Comparison of ENCODE assay signal across 2 cellular contexts in the genomic region with DNA sequence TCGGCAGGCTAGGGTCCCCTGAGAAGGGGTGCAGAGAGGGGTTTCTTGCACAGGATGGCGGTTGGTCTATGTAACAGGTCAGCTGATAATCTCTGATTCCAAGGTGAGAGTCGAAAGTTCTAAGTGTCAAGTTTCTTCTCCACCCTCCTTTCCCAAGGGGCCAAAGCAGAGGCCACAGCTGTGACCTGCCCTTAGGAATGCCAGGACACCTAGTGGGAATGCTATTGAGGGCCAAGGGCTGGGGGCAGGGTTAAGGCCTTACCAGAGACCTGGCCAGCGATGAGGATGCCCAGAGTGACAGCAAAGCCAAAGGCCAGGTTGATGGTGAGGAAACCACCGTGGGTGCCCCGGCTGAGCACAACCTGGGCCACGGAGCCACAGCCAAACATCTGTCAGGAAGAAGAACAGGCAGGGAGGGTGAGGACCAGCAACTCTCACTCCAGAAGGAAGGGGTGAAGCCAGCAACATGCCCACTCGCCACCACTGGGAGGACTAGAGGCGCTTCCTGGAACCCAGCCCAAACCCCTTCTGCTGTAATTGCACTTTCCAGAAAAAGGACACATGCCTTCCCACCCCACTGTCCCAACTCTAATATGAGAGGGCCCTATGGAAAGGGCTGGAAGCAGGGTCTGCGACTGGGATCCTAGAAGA.
A peak's percentile ranks its signal among the peaks of the same experiment; 100 is the strongest.
TF ChIP-seq lines count a peak whose summit lies in the region.

No MANE protein-coding gene starts in this region.

TF ChIP-seq in HEK293, 187 proteins besides CTCF, POLR2A, EP300 and RAD21:
- TF ChIP-seq, protein P1, sequence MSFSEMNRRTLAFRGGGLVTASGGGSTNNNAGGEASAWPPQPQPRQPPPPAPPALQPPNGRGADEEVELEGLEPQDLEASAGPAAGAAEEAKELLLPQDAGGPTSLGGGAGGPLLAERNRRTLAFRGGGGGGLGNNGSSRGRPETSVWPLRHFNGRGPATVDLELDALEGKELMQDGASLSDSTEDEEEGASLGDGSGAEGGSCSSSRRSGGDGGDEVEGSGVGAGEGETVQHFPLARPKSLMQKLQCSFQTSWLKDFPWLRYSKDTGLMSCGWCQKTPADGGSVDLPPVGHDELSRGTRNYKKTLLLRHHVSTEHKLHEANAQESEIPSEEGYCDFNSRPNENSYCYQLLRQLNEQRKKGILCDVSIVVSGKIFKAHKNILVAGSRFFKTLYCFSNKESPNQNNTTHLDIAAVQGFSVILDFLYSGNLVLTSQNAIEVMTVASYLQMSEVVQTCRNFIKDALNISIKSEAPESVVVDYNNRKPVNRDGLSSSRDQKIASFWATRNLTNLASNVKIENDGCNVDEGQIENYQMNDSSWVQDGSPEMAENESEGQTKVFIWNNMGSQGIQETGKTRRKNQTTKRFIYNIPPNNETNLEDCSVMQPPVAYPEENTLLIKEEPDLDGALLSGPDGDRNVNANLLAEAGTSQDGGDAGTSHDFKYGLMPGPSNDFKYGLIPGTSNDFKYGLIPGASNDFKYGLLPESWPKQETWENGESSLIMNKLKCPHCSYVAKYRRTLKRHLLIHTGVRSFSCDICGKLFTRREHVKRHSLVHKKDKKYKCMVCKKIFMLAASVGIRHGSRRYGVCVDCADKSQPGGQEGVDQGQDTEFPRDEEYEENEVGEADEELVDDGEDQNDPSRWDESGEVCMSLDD (tag by site-specific recombination; IDR thresholded peaks at IDR 0.05) = no peak
- TF ChIP-seq, protein P2, sequence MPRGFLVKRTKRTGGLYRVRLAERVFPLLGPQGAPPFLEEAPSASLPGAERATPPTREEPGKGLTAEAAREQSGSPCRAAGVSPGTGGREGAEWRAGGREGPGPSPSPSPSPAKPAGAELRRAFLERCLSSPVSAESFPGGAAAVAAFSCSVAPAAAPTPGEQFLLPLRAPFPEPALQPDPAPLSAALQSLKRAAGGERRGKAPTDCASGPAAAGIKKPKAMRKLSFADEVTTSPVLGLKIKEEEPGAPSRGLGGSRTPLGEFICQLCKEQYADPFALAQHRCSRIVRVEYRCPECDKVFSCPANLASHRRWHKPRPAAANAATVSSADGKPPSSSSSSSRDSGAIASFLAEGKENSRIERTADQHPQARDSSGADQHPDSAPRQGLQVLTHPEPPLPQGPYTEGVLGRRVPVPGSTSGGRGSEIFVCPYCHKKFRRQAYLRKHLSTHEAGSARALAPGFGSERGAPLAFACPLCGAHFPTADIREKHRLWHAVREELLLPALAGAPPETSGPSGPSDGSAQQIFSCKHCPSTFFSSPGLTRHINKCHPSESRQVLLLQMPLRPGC (tag by site-specific recombination; IDR thresholded peaks at IDR 0.05) = no peak
- TF ChIP-seq ZNF48 (tag by site-specific recombination; IDR thresholded peaks at IDR 0.05) (no peak), ZNF571 (tag by site-specific recombination; IDR thresholded peaks at IDR 0.05) (no peak), ZBTB1 (tag by site-specific recombination; IDR thresholded peaks at IDR 0.05) (no peak)
- TF ChIP-seq, protein P3, sequence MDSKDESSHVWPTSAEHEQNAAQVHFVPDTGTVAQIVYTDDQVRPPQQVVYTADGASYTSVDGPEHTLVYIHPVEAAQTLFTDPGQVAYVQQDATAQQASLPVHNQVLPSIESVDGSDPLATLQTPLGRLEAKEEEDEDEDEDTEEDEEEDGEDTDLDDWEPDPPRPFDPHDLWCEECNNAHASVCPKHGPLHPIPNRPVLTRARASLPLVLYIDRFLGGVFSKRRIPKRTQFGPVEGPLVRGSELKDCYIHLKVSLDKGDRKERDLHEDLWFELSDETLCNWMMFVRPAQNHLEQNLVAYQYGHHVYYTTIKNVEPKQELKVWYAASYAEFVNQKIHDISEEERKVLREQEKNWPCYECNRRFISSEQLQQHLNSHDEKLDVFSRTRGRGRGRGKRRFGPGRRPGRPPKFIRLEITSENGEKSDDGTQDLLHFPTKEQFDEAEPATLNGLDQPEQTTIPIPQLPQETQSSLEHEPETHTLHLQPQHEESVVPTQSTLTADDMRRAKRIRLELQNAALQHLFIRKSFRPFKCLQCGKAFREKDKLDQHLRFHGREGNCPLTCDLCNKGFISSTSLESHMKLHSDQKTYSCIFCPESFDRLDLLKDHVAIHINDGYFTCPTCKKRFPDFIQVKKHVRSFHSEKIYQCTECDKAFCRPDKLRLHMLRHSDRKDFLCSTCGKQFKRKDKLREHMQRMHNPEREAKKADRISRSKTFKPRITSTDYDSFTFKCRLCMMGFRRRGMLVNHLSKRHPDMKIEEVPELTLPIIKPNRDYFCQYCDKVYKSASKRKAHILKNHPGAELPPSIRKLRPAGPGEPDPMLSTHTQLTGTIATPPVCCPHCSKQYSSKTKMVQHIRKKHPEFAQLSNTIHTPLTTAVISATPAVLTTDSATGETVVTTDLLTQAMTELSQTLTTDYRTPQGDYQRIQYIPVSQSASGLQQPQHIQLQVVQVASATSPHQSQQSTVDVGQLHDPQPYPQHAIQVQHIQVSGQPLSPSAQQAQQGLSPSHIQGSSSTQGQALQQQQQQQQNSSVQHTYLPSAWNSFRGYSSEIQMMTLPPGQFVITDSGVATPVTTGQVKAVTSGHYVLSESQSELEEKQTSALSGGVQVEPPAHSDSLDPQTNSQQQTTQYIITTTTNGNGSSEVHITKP (tag by site-specific recombination; IDR thresholded peaks at IDR 0.05) = peak; percentile 77

TF ChIP-seq in H1, 55 proteins besides CTCF, POLR2A, EP300 and RAD21:
- no peak for TF ChIP-seq RFX5 (IDR thresholded peaks at IDR 0.05; ENCODE audit: borderline replicate concordance, low read depth, low read length)
- TF ChIP-seq CHD1 (IDR thresholded peaks at IDR 0.05; ENCODE audit: low read depth, low read length) = no peak
- no peak for TF ChIP-seq TBP (IDR thresholded peaks at IDR 0.05; ENCODE audit: low read depth, low read length)
- no peak for TF ChIP-seq ASH2L (IDR thresholded peaks at IDR 0.05; ENCODE audit: low read length)
- no peak for TF ChIP-seq FOSL1 (IDR thresholded peaks at IDR 0.05; ENCODE audit: insufficient read depth, low read depth, low read length)
- 0 out of 2 replicates have a peak, but pooled peaks have one; percentile 47 for TF ChIP-seq TEAD4 (IDR thresholded peaks at IDR 0.05; ENCODE audit: low read depth, low read length)
- TF ChIP-seq, protein P4, sequence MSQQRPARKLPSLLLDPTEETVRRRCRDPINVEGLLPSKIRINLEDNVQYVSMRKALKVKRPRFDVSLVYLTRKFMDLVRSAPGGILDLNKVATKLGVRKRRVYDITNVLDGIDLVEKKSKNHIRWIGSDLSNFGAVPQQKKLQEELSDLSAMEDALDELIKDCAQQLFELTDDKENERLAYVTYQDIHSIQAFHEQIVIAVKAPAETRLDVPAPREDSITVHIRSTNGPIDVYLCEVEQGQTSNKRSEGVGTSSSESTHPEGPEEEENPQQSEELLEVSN (IDR thresholded peaks at IDR 0.05) = 0 out of 2 replicates have a peak, but pooled peaks have one; percentile 0
- no peak for TF ChIP-seq TCF12 (IDR thresholded peaks at IDR 0.05; ENCODE audit: low read depth, low read length)
- no peak for TF ChIP-seq BRCA1 (IDR thresholded peaks at IDR 0.05; ENCODE audit: low read depth, low read length)
- TF ChIP-seq HDAC6 (IDR thresholded peaks at IDR 0.05; ENCODE audit: low read depth, low read length) = no peak
- no peak for TF ChIP-seq CBX8 (IDR thresholded peaks at IDR 0.05; ENCODE audit: borderline replicate concordance, low read depth, low read length)
- TF ChIP-seq SUZ12 (IDR thresholded peaks at IDR 0.05; ENCODE audit: low read length) = no peak
TF ChIP-seq in H1: peak in this region for 2.
